8 cellular contexts compared by ENCODE assay signal in the genomic region with DNA sequence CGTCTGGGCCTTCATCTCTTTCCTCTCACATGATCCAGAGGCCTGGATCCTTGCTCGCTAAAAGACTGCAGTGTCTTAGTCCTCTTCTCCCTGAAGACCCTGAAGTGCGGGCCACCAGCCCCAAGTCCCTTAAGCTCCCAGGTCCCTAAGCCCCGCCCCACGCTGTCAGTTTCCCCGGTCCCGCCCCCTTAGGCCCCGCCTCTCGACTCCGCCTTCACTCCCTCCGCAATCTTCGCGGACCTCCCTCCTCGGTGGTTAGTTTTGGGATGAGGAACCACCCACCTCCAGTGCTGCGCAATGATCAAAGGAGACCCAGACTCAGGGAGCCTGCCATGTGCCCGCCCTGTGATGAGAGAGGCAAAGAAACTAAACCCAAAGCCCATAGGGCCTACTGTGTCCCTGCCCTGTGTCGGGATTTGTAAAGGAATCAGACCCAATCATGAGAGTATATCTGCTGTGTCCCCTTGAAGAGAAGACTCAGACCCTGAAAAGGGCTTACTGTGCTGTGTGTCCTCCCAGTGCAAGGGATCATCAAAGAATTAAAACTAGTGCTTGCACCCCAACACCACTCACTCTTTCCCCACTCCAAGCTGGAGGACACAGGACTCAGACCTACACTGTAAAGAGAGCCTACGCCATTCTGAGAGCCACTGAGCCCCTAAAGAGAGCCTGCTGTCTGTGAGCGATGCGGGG.
DNase-seq lines count a peak whose midpoint lies in the region; ATAC-seq and TF ChIP-seq lines count a peak whose summit lies in the region.

No MANE protein-coding gene starts in this region.

- H3K27ac ChIP-seq in WERI-Rb-1 (peak overlapping the region; percentile 91), layer of hippocampus (ENCODE audit: low read depth, low read length) (peak overlapping the region; percentile 58)

- ATAC-seq in HG03457 (IDR thresholded peaks at IDR 0.05; ENCODE audit: unreplicated experiment) (no peak), HG03442 (IDR thresholded peaks at IDR 0.05; ENCODE audit: unreplicated experiment) (no peak)

- peak overlapping the region; percentile 62 for H3K4me3 ChIP-seq in WERI-Rb-1 (ENCODE audit: low read depth, low read length)
- peak overlapping the region; percentile 56 to 59 for H3K4me3 ChIP-seq in cardiac fibroblast (replicated peaks in 1 of 2; ENCODE audit: low read depth in 2 of 2, low read length in 2 of 2)

- H3K36me3 ChIP-seq in WERI-Rb-1, result peaks cover 7% of the 10 kb centered on the region

- H3K9me3 ChIP-seq in WERI-Rb-1 (ENCODE audit: severe bottlenecking), result no peaks in the 10 kb centered on the region

- no peaks in the 10 kb centered on the region for H3K27me3 ChIP-seq in WERI-Rb-1 (ENCODE audit: insufficient read depth, low read depth, severe bottlenecking)
- no peaks in the 10 kb centered on the region for H3K27me3 ChIP-seq in layer of hippocampus (ENCODE audit: control insufficient read depth, insufficient read depth, low read length)

- DNase-seq in GDM1 (lab: John Stamatoyannopoulos, UW), result peak; percentile 70
- peak; percentile 56 for DNase-seq in NCI-H2029 (lab: John Stamatoyannopoulos, UW)
- peak; percentile 78 for DNase-seq in WERI-Rb-1
- peak; percentile 57 to 65 for DNase-seq in cardiac fibroblast (ENCODE audit: low read depth in 2 of 2)
- peak; percentile 85 for DNase-seq in stimulated activated CD4-positive, alpha-beta T cell treated with anti-CD3 and anti-CD28 coated beads, Interleukin-1b, Interleukin-23, amount 100 ng/mL, for 48 hours

- TF ChIP-seq CTCF in WERI-Rb-1 (IDR thresholded peaks at IDR 0.05; ENCODE audit: low read depth, low read length), result no peak
- no peak for TF ChIP-seq CTCF in cardiac fibroblast (IDR thresholded peaks at IDR 0.05; ENCODE audit: low read depth, low read length)
